In the genomic region with DNA sequence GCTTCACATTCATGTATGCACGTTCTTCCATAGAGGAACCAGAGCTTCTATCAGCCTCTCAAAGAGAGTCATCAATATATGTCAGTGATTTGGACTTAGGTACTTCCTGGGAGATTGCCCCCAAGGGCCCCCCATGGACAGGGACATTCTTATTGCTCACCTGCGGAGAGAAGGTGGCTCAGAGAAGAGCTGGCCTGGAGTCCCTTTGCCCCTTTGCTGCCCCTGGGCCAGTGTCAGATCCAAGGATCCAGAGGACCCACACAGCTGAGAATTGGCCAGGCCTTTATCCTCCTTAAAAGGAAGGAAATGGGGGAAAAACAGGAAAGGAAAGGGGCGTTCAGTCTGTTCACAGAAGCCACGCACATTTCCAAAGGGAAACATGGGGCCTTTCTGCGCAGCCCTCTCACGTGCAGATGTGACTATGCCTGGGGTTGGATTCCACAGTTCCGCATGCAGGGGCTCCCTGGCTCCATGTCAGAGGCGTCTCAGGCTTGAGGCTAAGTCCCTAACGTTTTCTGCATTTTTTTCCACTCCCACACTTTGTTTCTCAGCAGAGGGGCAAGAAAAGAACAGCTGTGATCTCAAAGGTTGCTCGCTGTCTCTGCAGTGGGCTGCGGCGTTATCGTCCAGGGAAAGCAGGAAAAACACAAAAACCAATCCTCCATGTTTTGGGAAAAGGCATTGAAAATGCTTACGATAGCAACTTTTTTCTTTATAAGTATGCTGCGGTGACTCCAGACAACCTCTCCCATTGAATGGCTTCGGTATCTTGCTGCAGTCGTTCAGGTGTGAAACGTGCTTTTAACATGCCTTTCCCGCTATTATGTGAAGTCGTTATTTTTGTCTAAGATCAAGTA, we compare ENCODE assay signal across 1 cellular context.
A peak's percentile ranks its signal among the peaks of the same experiment; 100 is the strongest.
TF ChIP-seq lines count a peak whose summit lies in the region.

No MANE protein-coding gene starts in this region.

TF ChIP-seq in HepG2, 621 proteins besides CTCF, POLR2A, EP300 and RAD21:
- TF ChIP-seq KDM1A (CRISPR knock-in tag; IDR thresholded peaks at IDR 0.05) (no peak), RBM22 (optimal IDR thresholded peaks at IDR 0.05; ENCODE audit: low read length) (peak; percentile 58)
